Comparison of ENCODE assay signal across 14 cellular contexts in the genomic region with DNA sequence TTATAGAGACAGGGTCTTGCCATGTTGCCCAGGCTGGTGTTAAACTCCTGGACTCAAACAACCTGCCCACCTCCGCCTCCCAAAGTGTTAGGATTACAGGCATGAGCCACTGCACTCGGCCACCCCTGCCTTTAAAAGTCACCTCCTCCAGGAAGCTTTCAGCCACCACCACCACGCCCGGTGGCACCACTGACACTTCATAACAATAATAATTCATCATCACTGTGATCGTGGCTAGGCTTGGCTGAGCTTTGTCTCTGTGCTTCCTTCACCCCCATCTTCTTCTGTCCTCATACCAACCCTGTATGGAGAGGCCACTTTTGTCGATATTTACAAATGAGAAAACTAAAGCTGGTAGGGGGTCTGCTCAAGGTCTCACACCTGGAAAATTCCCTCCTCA. TPM values are rescaled to one million over a fixed set of nuclear protein-coding genes. Genes with fewer than 3 reads are reported as not detected.
DNase-seq lines count a peak whose midpoint lies in the region; ATAC-seq and TF ChIP-seq lines count a peak whose summit lies in the region.
"Had no signal": no experiment of that assay in that cellular context is flagged by ENCODE, and none has a peak within 500 bp of the region (broad histone marks: within the 10 kb centered on the region; RNA-seq: fewer than 3 reads in every experiment).

No MANE protein-coding gene starts in this region.

- POLR2A ChIA-PET in CD8-positive, alpha-beta T cell (lab: Charles Lee) = interaction anchor here (1.1 kb wide), 1 partner anchor 12 kb away, joined by 5 read pairs; no protein-coding TSS in a partner anchor

- CTCF ChIA-PET in CD8-positive, alpha-beta T cell (lab: Charles Lee) = interaction anchor here (1.1 to 3.5 kb wide), 2 partner anchors 86 to 90 kb away, joined by 3 to 15 read pairs; no protein-coding TSS in a partner anchor

- intact Hi-C loops in CD8-positive, alpha-beta T cell (cut with DNase I, micrococcal nuclease) = no loop called here
- intact Hi-C loops in heart right ventricle (cut with DNase I) = no loop called here

- H2AFZ ChIP-seq in OCI-LY1 (ENCODE audit: low read length) = no peak overlapping the region

- no peak overlapping the region for H3K9ac ChIP-seq in OCI-LY1 (ENCODE audit: low read length)

- H3K27ac Mint-ChIP-seq in CD8-positive, alpha-beta T cell = peak overlapping the region; percentile 43
- H3K27ac Mint-ChIP-seq in activated naive CD8-positive, alpha-beta T cell treated with anti-CD3 and anti-CD28 coated beads for 36 hours = no peak overlapping the region
- no peak overlapping the region for H3K27ac Mint-ChIP-seq in natural killer cell treated with Interleukin-12 subunit alpha and Interleukin-12 subunit beta and Interleukin-15 and Interleukin-18, amount 100 ng/mL, for 72 hours

- no peak for TF ChIP-seq CTCF in CD8-positive, alpha-beta T cell (IDR thresholded peaks at IDR 0.05)
- no peak for TF ChIP-seq CTCF in OCI-LY1 (IDR thresholded peaks at IDR 0.05; ENCODE audit: low read length)
- no peak for TF ChIP-seq CTCF in foreskin fibroblast (IDR thresholded peaks at IDR 0.05; ENCODE audit: low read depth, low read length)
- no peak for TF ChIP-seq CTCF in heart right ventricle (IDR thresholded peaks at IDR 0.05)

- peaks cover 36% of the 10 kb centered on the region for H3K4me1 Mint-ChIP-seq in CD8-positive, alpha-beta T cell (ENCODE audit: low read depth)
- H3K4me1 Mint-ChIP-seq in activated naive CD8-positive, alpha-beta T cell treated with anti-CD3 and anti-CD28 coated beads for 36 hours = peaks cover 28% of the 10 kb centered on the region
- H3K4me1 Mint-ChIP-seq in natural killer cell treated with Interleukin-12 subunit alpha and Interleukin-12 subunit beta and Interleukin-15 and Interleukin-18, amount 100 ng/mL, for 72 hours (ENCODE audit: low read depth in 2 of 2) = peaks cover 17 to 19% of the 10 kb centered on the region in 2 donors

- H3K9me3 ChIP-seq in CD8-positive, alpha-beta T cell (ENCODE audit: low read length) = no peaks in the 10 kb centered on the region
- no peaks in the 10 kb centered on the region for H3K9me3 ChIP-seq in OCI-LY1 (ENCODE audit: low read length)
- H3K9me3 ChIP-seq in heart right ventricle = no peaks in the 10 kb centered on the region

- no peaks in the 10 kb centered on the region for H3K79me2 ChIP-seq in OCI-LY1 (ENCODE audit: insufficient read depth, low read length)

- no peak overlapping the region for H3K27ac ChIP-seq in CD8-positive, alpha-beta T cell (ENCODE audit: low read depth, low read length)
- H3K27ac ChIP-seq in OCI-LY1 (ENCODE audit: low read depth, low read length, poor library complexity, severe bottlenecking) (no peak overlapping the region), heart right ventricle (no peak overlapping the region)
- H3K27ac ChIP-seq: KMS-11 had no signal

- WGBS in heart right ventricle, 2 donors = 86 to 93% methylated on average over 6 of the region's 6 CpGs

- peak overlapping the region; percentile 65 for H3K4me3 Mint-ChIP-seq in CD8-positive, alpha-beta T cell
- peak overlapping the region; percentile 57 for H3K4me3 Mint-ChIP-seq in activated naive CD8-positive, alpha-beta T cell treated with anti-CD3 and anti-CD28 coated beads for 36 hours
- H3K4me3 Mint-ChIP-seq in natural killer cell treated with Interleukin-12 subunit alpha and Interleukin-12 subunit beta and Interleukin-15 and Interleukin-18, amount 100 ng/mL, for 72 hours = peak overlapping the region; percentile 49

- peaks cover 38% of the 10 kb centered on the region for H3K4me1 ChIP-seq in CD8-positive, alpha-beta T cell (ENCODE audit: insufficient read depth, low read length)
- peaks cover 14% of the 10 kb centered on the region for H3K4me1 ChIP-seq in OCI-LY1 (ENCODE audit: insufficient read depth, low read length, severe bottlenecking)
- H3K4me1 ChIP-seq in heart right ventricle = peaks cover 3 to 37% (median 21%) of the 10 kb centered on the region in 9 donors

- no peaks in the 10 kb centered on the region for H3K9me3 Mint-ChIP-seq in CD8-positive, alpha-beta T cell
- H3K9me3 Mint-ChIP-seq in activated naive CD8-positive, alpha-beta T cell treated with anti-CD3 and anti-CD28 coated beads for 36 hours = no peaks in the 10 kb centered on the region
- no peaks in the 10 kb centered on the region for H3K9me3 Mint-ChIP-seq in natural killer cell treated with Interleukin-12 subunit alpha and Interleukin-12 subunit beta and Interleukin-15 and Interleukin-18, amount 100 ng/mL, for 72 hours

- H3K36me3 ChIP-seq in CD8-positive, alpha-beta T cell (ENCODE audit: insufficient read depth, low read length) = no peaks in the 10 kb centered on the region
- H3K36me3 ChIP-seq in OCI-LY1 (ENCODE audit: insufficient read depth, low read length) (no peaks in the 10 kb centered on the region), heart right ventricle (no peaks in the 10 kb centered on the region)

- no peaks in the 10 kb centered on the region for H3K27me3 ChIP-seq in CD8-positive, alpha-beta T cell (ENCODE audit: insufficient read depth, low read length)
- peaks cover 5% of the 10 kb centered on the region; the same call in 1 of the 2 replicates for H3K27me3 ChIP-seq in OCI-LY1 (ENCODE audit: insufficient read depth, low read length)
- H3K27me3 ChIP-seq in heart right ventricle = peaks cover 0 to 13% (median 0%) of the 10 kb centered on the region in 7 donors

- H3F3A ChIP-seq in OCI-LY1 (ENCODE audit: insufficient read depth, low read length) = no peaks in the 10 kb centered on the region

- H3K27me3 Mint-ChIP-seq in CD8-positive, alpha-beta T cell (ENCODE audit: low read depth) = peaks cover 8% of the 10 kb centered on the region
- peaks cover 23% of the 10 kb centered on the region for H3K27me3 Mint-ChIP-seq in activated naive CD8-positive, alpha-beta T cell treated with anti-CD3 and anti-CD28 coated beads for 36 hours
- peaks cover 28 to 31% of the 10 kb centered on the region in 2 donors for H3K27me3 Mint-ChIP-seq in natural killer cell treated with Interleukin-12 subunit alpha and Interleukin-12 subunit beta and Interleukin-15 and Interleukin-18, amount 100 ng/mL, for 72 hours

- no peaks in the 10 kb centered on the region for H3K36me3 Mint-ChIP-seq in CD8-positive, alpha-beta T cell
- no peaks in the 10 kb centered on the region for H3K36me3 Mint-ChIP-seq in activated naive CD8-positive, alpha-beta T cell treated with anti-CD3 and anti-CD28 coated beads for 36 hours
- no peaks in the 10 kb centered on the region for H3K36me3 Mint-ChIP-seq in natural killer cell treated with Interleukin-12 subunit alpha and Interleukin-12 subunit beta and Interleukin-15 and Interleukin-18, amount 100 ng/mL, for 72 hours

- H3K4me2 ChIP-seq in OCI-LY1 (ENCODE audit: low read length) = peak overlapping the region; percentile 62; the same call in 1 of the 2 replicates

- H3K9me2 ChIP-seq in OCI-LY1 (ENCODE audit: low read depth, low read length) = no peaks in the 10 kb centered on the region

- no peaks in the 10 kb centered on the region for H4K20me1 ChIP-seq in OCI-LY1 (ENCODE audit: insufficient read depth, low read length)

- no peak for ATAC-seq in CD8-positive, alpha-beta T cell
- ATAC-seq in natural killer cell treated with Interleukin-12 subunit alpha and Interleukin-12 subunit beta and Interleukin-15 and Interleukin-18, amount 100 ng/mL, for 72 hours = peak in 1 of 2 donors; percentile 28
- no peak for ATAC-seq in heart right ventricle

- no peak for DNase-seq in CD8-positive, alpha-beta T cell
- peak; percentile 28 for DNase-seq in activated naive CD8-positive, alpha-beta T cell treated with anti-CD3 and anti-CD28 coated beads for 36 hours
- DNase-seq in natural killer cell treated with Interleukin-12 subunit alpha and Interleukin-12 subunit beta and Interleukin-15 and Interleukin-18, amount 100 ng/mL, for 72 hours (ENCODE audit: low spot score) = no peak
- no peak for DNase-seq in GM19238 (ENCODE audit: insufficient read length, low spot score)
- DNase-seq in NCI-H774 (lab: John Stamatoyannopoulos, UW) = no peak
- no peak for DNase-seq in foreskin fibroblast
- no peak for DNase-seq in heart right ventricle
- DNase-seq: activated effector memory CD4-positive, alpha-beta T cell treated with Interleukin-2 at 50 U/mL for 16 hours; HCEC 1CT; kidney glomerular epithelial cell; NCI-H2081 treated with DMSO at 0.1 percent for 48 hours; occipital lobe had no signal

- H3K4me3 ChIP-seq in CD8-positive, alpha-beta T cell (ENCODE audit: low read depth, low read length) = no peak overlapping the region
- no peak overlapping the region for H3K4me3 ChIP-seq in OCI-LY1 (ENCODE audit: low read depth, low read length, poor library complexity, severe bottlenecking)
- no peak overlapping the region for H3K4me3 ChIP-seq in foreskin fibroblast (ENCODE audit: low read depth in 1 of 2, low read length in 2 of 2)
- H3K4me3 ChIP-seq in heart right ventricle = no peak overlapping the region

RNA-seq across cellular contexts. Expression of a gene that starts 12.8 kb away (rescaled TPM):
- total RNA-seq in CD8-positive, alpha-beta T cell = not detected
- total RNA-seq in activated naive CD8-positive, alpha-beta T cell treated with anti-CD3 and anti-CD28 coated beads for 36 hours = under 1 TPM in 1 of 2 experiments, not detected in 1; 0.08 TPM
- total RNA-seq in natural killer cell treated with Interleukin-12 subunit alpha and Interleukin-12 subunit beta and Interleukin-15 and Interleukin-18, amount 100 ng/mL, for 72 hours = not detected
- 10 to 100 TPM in 9 of 10 donors, 1 to 10 TPM in 1; 8.3 to 25.1 (median 11.9) TPM for total RNA-seq in heart right ventricle
- polyA plus RNA-seq in heart right ventricle = 1 to 10 TPM; 7.8 to 9.3 TPM

RNA-seq across cellular contexts. Expression of a gene that starts 43.8 kb away (rescaled TPM):
- 1 to 10 TPM; 4.3 to 5.6 TPM for total RNA-seq in CD8-positive, alpha-beta T cell
- total RNA-seq in activated naive CD8-positive, alpha-beta T cell treated with anti-CD3 and anti-CD28 coated beads for 36 hours = 1 to 10 TPM; 4.4 to 4.5 TPM
- total RNA-seq in natural killer cell treated with Interleukin-12 subunit alpha and Interleukin-12 subunit beta and Interleukin-15 and Interleukin-18, amount 100 ng/mL, for 72 hours = 10 to 100 TPM; 13.0 to 14.0 TPM
- total RNA-seq in heart right ventricle = 1 to 10 TPM in 7 of 10 donors, under 1 TPM in 3; 0.49 to 3.0 (median 1.6) TPM
- polyA plus RNA-seq in heart right ventricle = 1 to 10 TPM; 1.9 to 5.4 TPM

Comparison
In these comparisons a context has a peak if more than half of its experiments do, and no peak if none do; other contexts are left out.
1. RNA of a gene that starts 12.8 kb away (total RNA-seq): 8.3 to 25.1 TPM in heart right ventricle; 0.08 TPM in activated naive CD8-positive, alpha-beta T cell treated with anti-CD3 and anti-CD28 coated beads for 36 hours, not detected in CD8-positive, alpha-beta T cell and not detected in natural killer cell treated with Interleukin-12 subunit alpha and Interleukin-12 subunit beta and Interleukin-15 and Interleukin-18, amount 100 ng/mL, for 72 hours; every median in the first group is over 4 times any median in the second.
2. Peak in every context shown above with its lines, with median percentiles within 50 percentile points of each other: H3K4me3 Mint-ChIP-seq.